18 cellular contexts compared by ENCODE assay signal in the genomic region with DNA sequence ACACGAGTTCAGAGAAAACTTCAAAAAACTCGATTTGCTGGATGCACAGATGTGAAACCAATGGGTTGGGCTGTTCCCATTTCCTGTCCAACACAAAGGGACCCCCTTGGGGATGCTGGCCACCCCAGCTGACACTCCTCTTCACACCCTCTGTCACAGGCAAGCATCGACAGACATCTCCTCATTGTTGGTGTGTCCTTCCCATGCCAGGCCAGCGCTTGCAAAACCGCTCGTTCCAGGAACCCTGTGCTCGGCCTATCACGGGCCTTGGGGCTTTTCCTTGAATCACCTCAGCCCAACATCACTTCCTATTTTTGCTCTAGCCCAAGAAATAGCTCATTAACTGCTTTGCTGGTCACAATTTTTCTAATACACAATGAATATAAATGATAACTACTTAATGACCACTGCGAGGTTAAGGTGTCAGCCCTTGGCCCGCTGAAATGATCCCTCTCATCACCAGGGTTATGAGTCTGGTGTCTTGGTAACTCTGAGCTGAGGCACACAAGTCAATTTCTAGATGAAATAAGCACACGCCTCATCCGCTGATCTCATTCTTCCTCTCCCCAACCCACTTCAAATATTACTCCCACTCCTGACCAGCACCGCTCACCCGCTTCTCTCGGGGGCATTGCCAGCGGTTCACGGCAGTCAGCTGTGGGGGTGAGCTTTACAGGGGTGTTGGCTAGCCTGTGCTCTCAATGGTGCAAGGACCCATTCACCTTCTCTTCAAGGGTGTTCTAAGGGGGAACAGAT. TPM values are rescaled to one million over a fixed set of nuclear protein-coding genes. Genes with fewer than 3 reads are reported as not detected.
A peak's percentile ranks its signal among the peaks of the same experiment; 100 is the strongest.
DNase-seq lines count a peak whose midpoint lies in the region; ATAC-seq and TF ChIP-seq lines count a peak whose summit lies in the region.
"Had no signal": no experiment of that assay in that cellular context is flagged by ENCODE, and none has a peak within 500 bp of the region (broad histone marks: within the 10 kb centered on the region; RNA-seq: fewer than 3 reads in every experiment).

No MANE protein-coding gene starts in this region.

- peak overlapping the region; percentile 87 for H3K27ac Mint-ChIP-seq in activated CD8-positive, alpha-beta memory T cell treated with anti-CD3 and anti-CD28 coated beads, Interleukin-2, amount 10 ng/mL, durations not matched to agents 7 days and 5 days
- peak overlapping the region; percentile 94 for H3K27ac Mint-ChIP-seq in T-helper 1 cell treated with Interleukin-12 subunit alpha and Interleukin-12 subunit beta and Interleukin-4 antibody, amounts not matched to agents 30 μg/mL and 1 μg/mL, for 36 hours
- peak overlapping the region; percentile 30 for H3K27ac Mint-ChIP-seq in activated naive CD4-positive, alpha-beta T cell treated with anti-CD3 and anti-CD28 coated beads, Interleukin-2, amount 50 U/mL, for 24 hours
- peak overlapping the region; percentile 81 for H3K27ac Mint-ChIP-seq in stimulated activated effector memory CD8-positive, alpha-beta T cell treated with anti-CD3 and anti-CD28 coated beads, Interleukin-12 subunit alpha, Interleukin-12 subunit beta, amount 100 ng/mL, for 72 hours

- H3K36me3 Mint-ChIP-seq in activated CD8-positive, alpha-beta memory T cell treated with anti-CD3 and anti-CD28 coated beads, Interleukin-2, amount 10 ng/mL, durations not matched to agents 7 days and 5 days, result peaks cover 46% of the 10 kb centered on the region
- H3K36me3 Mint-ChIP-seq in T-helper 1 cell treated with Interleukin-12 subunit alpha and Interleukin-12 subunit beta and Interleukin-4 antibody, amounts not matched to agents 30 μg/mL and 1 μg/mL, for 36 hours (ENCODE audit: low read depth), result peaks cover 47% of the 10 kb centered on the region
- peaks cover 15% of the 10 kb centered on the region for H3K36me3 Mint-ChIP-seq in activated naive CD4-positive, alpha-beta T cell treated with anti-CD3 and anti-CD28 coated beads, Interleukin-2, amount 50 U/mL, for 24 hours
- peaks cover 100% of the 10 kb centered on the region for H3K36me3 Mint-ChIP-seq in stimulated activated effector memory CD8-positive, alpha-beta T cell treated with anti-CD3 and anti-CD28 coated beads, Interleukin-12 subunit alpha, Interleukin-12 subunit beta, amount 100 ng/mL, for 72 hours

- no peaks in the 10 kb centered on the region for H3K4me1 ChIP-seq in right atrium auricular region
- H3K4me1 ChIP-seq: right lobe of liver had no signal

- H3K36me3 ChIP-seq in right atrium auricular region, result peaks cover 25% of the 10 kb centered on the region

- no peaks in the 10 kb centered on the region for H3K9me3 ChIP-seq in right atrium auricular region
- H3K9me3 ChIP-seq: right lobe of liver had no signal

- no peak overlapping the region for H3K27ac ChIP-seq in right atrium auricular region
- H3K27ac ChIP-seq: right lobe of liver had no signal

- CTCF ChIA-PET in activated CD8-positive, alpha-beta memory T cell treated with anti-CD3 and anti-CD28 coated beads, Interleukin-2, amount 10 ng/mL, durations not matched to agents 7 days and 5 days (lab: Charles Lee), result interaction anchor here (1.2 to 1.3 kb wide), 2 partner anchors 52 to 55 kb away, joined by 3 to 4 read pairs; no protein-coding TSS in a partner anchor

- H3K27me3 Mint-ChIP-seq in activated CD8-positive, alpha-beta memory T cell treated with anti-CD3 and anti-CD28 coated beads, Interleukin-2, amount 10 ng/mL, durations not matched to agents 7 days and 5 days, result no peaks in the 10 kb centered on the region
- H3K27me3 Mint-ChIP-seq in T-helper 1 cell treated with Interleukin-12 subunit alpha and Interleukin-12 subunit beta and Interleukin-4 antibody, amounts not matched to agents 30 μg/mL and 1 μg/mL, for 36 hours (ENCODE audit: low read depth), result no peaks in the 10 kb centered on the region
- no peaks in the 10 kb centered on the region for H3K27me3 Mint-ChIP-seq in activated naive CD4-positive, alpha-beta T cell treated with anti-CD3 and anti-CD28 coated beads, Interleukin-2, amount 50 U/mL, for 24 hours

- H3K4me3 ChIP-seq in right atrium auricular region, result no peak overlapping the region
- H3K4me3 ChIP-seq: right lobe of liver had no signal

- H3K27me3 ChIP-seq in right atrium auricular region, result no peaks in the 10 kb centered on the region
- H3K27me3 ChIP-seq: right lobe of liver had no signal

- peak; percentile 70 for ATAC-seq in activated CD8-positive, alpha-beta memory T cell treated with anti-CD3 and anti-CD28 coated beads, Interleukin-2, amount 10 ng/mL, durations not matched to agents 7 days and 5 days
- ATAC-seq in stimulated activated effector memory CD8-positive, alpha-beta T cell treated with anti-CD3 and anti-CD28 coated beads, Interleukin-12 subunit alpha, Interleukin-12 subunit beta, amount 100 ng/mL, for 72 hours, result peak; percentile 88
- ATAC-seq in HG03045 (IDR thresholded peaks at IDR 0.05; ENCODE audit: unreplicated experiment), result no peak
- ATAC-seq: left colon, right lobe of liver had no signal

- no peak overlapping the region for H3K4me3 Mint-ChIP-seq in activated CD8-positive, alpha-beta memory T cell treated with anti-CD3 and anti-CD28 coated beads, Interleukin-2, amount 10 ng/mL, durations not matched to agents 7 days and 5 days
- H3K4me3 Mint-ChIP-seq in T-helper 1 cell treated with Interleukin-12 subunit alpha and Interleukin-12 subunit beta and Interleukin-4 antibody, amounts not matched to agents 30 μg/mL and 1 μg/mL, for 36 hours, result peak overlapping the region; percentile 74
- peak overlapping the region; percentile 58 for H3K4me3 Mint-ChIP-seq in activated naive CD4-positive, alpha-beta T cell treated with anti-CD3 and anti-CD28 coated beads, Interleukin-2, amount 50 U/mL, for 24 hours
- peak overlapping the region; percentile 44 for H3K4me3 Mint-ChIP-seq in stimulated activated effector memory CD8-positive, alpha-beta T cell treated with anti-CD3 and anti-CD28 coated beads, Interleukin-12 subunit alpha, Interleukin-12 subunit beta, amount 100 ng/mL, for 72 hours
- H3K4me3 Mint-ChIP-seq: IgD-negative memory B cell had no signal

- peak; percentile 56 for DNase-seq in activated CD8-positive, alpha-beta memory T cell treated with anti-CD3 and anti-CD28 coated beads, Interleukin-2, amount 10 ng/mL, durations not matched to agents 7 days and 5 days
- no peak for DNase-seq in activated CD8-positive, alpha-beta memory T cell treated with anti-CD3 and anti-CD28 coated beads for 24 hours
- no peak for DNase-seq in stimulated activated effector memory CD8-positive, alpha-beta T cell treated with anti-CD3 and anti-CD28 coated beads, Interleukin-12 subunit alpha, Interleukin-12 subunit beta, amount 100 ng/mL, for 72 hours (ENCODE audit: low spot score in 2 of 2)
- DNase-seq in right atrium auricular region (ENCODE audit: low spot score) (no peak), NCI-H1105 (lab: John Stamatoyannopoulos, UW) (no peak)
- DNase-seq: central memory CD4-positive, alpha-beta T cell; GDM1; left colon; NCI-H1105 treated with DMSO at 0.1 percent for 48 hours; occipital lobe; right lobe of liver; RPMI8226; stimulated activated CD4-positive, alpha-beta T cell treated with anti-CD3 and anti-CD28 coated beads, Interleukin-2, amount 100 ng/mL, for 48 hours; trophoblast cell had no signal

- no peak for TF ChIP-seq CTCF in right atrium auricular region (IDR thresholded peaks at IDR 0.05)

- no peaks in the 10 kb centered on the region for H3K9me3 Mint-ChIP-seq in activated CD8-positive, alpha-beta memory T cell treated with anti-CD3 and anti-CD28 coated beads, Interleukin-2, amount 10 ng/mL, durations not matched to agents 7 days and 5 days (ENCODE audit: low read depth)
- no peaks in the 10 kb centered on the region for H3K9me3 Mint-ChIP-seq in T-helper 1 cell treated with Interleukin-12 subunit alpha and Interleukin-12 subunit beta and Interleukin-4 antibody, amounts not matched to agents 30 μg/mL and 1 μg/mL, for 36 hours
- H3K9me3 Mint-ChIP-seq in activated naive CD4-positive, alpha-beta T cell treated with anti-CD3 and anti-CD28 coated beads, Interleukin-2, amount 50 U/mL, for 24 hours, result no peaks in the 10 kb centered on the region
- no peaks in the 10 kb centered on the region for H3K9me3 Mint-ChIP-seq in stimulated activated effector memory CD8-positive, alpha-beta T cell treated with anti-CD3 and anti-CD28 coated beads, Interleukin-12 subunit alpha, Interleukin-12 subunit beta, amount 100 ng/mL, for 72 hours
- H3K9me3 Mint-ChIP-seq: IgD-negative memory B cell had no signal

- H3K4me1 Mint-ChIP-seq in activated CD8-positive, alpha-beta memory T cell treated with anti-CD3 and anti-CD28 coated beads, Interleukin-2, amount 10 ng/mL, durations not matched to agents 7 days and 5 days, result peaks cover 69% of the 10 kb centered on the region
- peaks cover 55% of the 10 kb centered on the region for H3K4me1 Mint-ChIP-seq in T-helper 1 cell treated with Interleukin-12 subunit alpha and Interleukin-12 subunit beta and Interleukin-4 antibody, amounts not matched to agents 30 μg/mL and 1 μg/mL, for 36 hours (ENCODE audit: low read depth)
- peaks cover 61% of the 10 kb centered on the region for H3K4me1 Mint-ChIP-seq in activated naive CD4-positive, alpha-beta T cell treated with anti-CD3 and anti-CD28 coated beads, Interleukin-2, amount 50 U/mL, for 24 hours
- H3K4me1 Mint-ChIP-seq in stimulated activated effector memory CD8-positive, alpha-beta T cell treated with anti-CD3 and anti-CD28 coated beads, Interleukin-12 subunit alpha, Interleukin-12 subunit beta, amount 100 ng/mL, for 72 hours, result peaks cover 51% of the 10 kb centered on the region

RNA-seq across cellular contexts. Expression of gene BCOR, which starts 32.3 kb away (rescaled TPM):
- 10 to 100 TPM; 43.9 to 58.0 TPM for total RNA-seq in activated CD8-positive, alpha-beta memory T cell treated with anti-CD3 and anti-CD28 coated beads, Interleukin-2, amount 10 ng/mL, durations not matched to agents 7 days and 5 days
- total RNA-seq in right atrium auricular region, result 10 to 100 TPM; 24.3 to 37.1 TPM

Comparison
In these comparisons a context has a peak if more than half of its experiments do, and no peak if none do; other contexts are left out.
1. H3K27ac Mint-ChIP-seq: peak in every context shown above with its lines; median percentile 94 in T-helper 1 cell treated with Interleukin-12 subunit alpha and Interleukin-12 subunit beta and Interleukin-4 antibody, amounts not matched to agents 30 μg/mL and 1 μg/mL, for 36 hours; 87 in activated CD8-positive, alpha-beta memory T cell treated with anti-CD3 and anti-CD28 coated beads, Interleukin-2, amount 10 ng/mL, durations not matched to agents 7 days and 5 days; 81 in stimulated activated effector memory CD8-positive, alpha-beta T cell treated with anti-CD3 and anti-CD28 coated beads, Interleukin-12 subunit alpha, Interleukin-12 subunit beta, amount 100 ng/mL, for 72 hours; 30 in activated naive CD4-positive, alpha-beta T cell treated with anti-CD3 and anti-CD28 coated beads, Interleukin-2, amount 50 U/mL, for 24 hours.